ENCODE assay signal across 16 cellular contexts in genomic region chr17:62119373-62119772, GRCh38. TPM values are rescaled to one million over a fixed set of nuclear protein-coding genes. Genes with fewer than 3 reads are reported as not detected.
DNase-seq lines count a peak whose midpoint lies in the region; ATAC-seq, FAIRE-seq and TF ChIP-seq lines count a peak whose summit lies in the region.
"Had no signal": no experiment of that assay in that cellular context is flagged by ENCODE, and none has a peak within 500 bp of the region (broad histone marks: within the 10 kb centered on the region; RNA-seq: fewer than 3 reads in every experiment).

No MANE protein-coding gene starts in this region.

- SMC1A ChIA-PET in GM12878 (lab: Charles Lee; ENCODE audit: uncharacterized antibody, unreplicated experiment) = interaction anchor here (0.9 to 1.5 kb wide), 5 partner anchors 10 to 1399 kb away, joined by 3 to 4 read pairs (median 3); no protein-coding TSS in a partner anchor

- RAD21 ChIA-PET in GM12878 (lab: Charles Lee; ENCODE audit: unreplicated experiment) = interaction anchor here (1.0 to 1.4 kb wide), 2 partner anchors 10 to 283 kb away, joined by 3 to 8 read pairs; no protein-coding TSS in a partner anchor

- FAIRE-seq in GM12878 (lab: Jason Lieb, UNC) = peak; percentile 89
- FAIRE-seq: frontal cortex, HTR-8/SVneo, pancreas had no signal

- TF ChIP-seq POLR2A in GM12878 (IDR thresholded peaks at IDR 0.05; ENCODE audit: low read depth, low read length) (no peak), esophagus muscularis mucosa (IDR thresholded peaks at IDR 0.05; ENCODE audit: low read depth) (no peak)

- peak; percentile 82 to 98 for ATAC-seq in activated CD4-positive, CD25-positive, alpha-beta regulatory T cell treated with anti-CD3 and anti-CD28 coated beads, Interleukin-2, amount 50 U/mL, for 24 hours
- ATAC-seq in GM21390 (IDR thresholded peaks at IDR 0.05; ENCODE audit: unreplicated experiment) (peak; percentile 91), HG03095 (IDR thresholded peaks at IDR 0.05; ENCODE audit: unreplicated experiment) (peak; percentile 85), GM12878 (peak; percentile 95)
- ATAC-seq: pancreas, WTC11 had no signal

- no peak for DNase-seq in activated CD4-positive, CD25-positive, alpha-beta regulatory T cell (lab: John Stamatoyannopoulos, UW)
- DNase-seq in GM12878 (ENCODE audit: low read depth, low spot score) = no peak
- no peak for DNase-seq in esophagus muscularis mucosa (ENCODE audit: extremely low spot score)
- DNase-seq in activated CD4-positive, alpha-beta T cell treated with anti-CD3 and anti-CD28 coated beads, Interleukin-2, amount 50 U/mL, for 48 hours = no peak
- DNase-seq in NCI-H2081 treated with DMSO at 0.1 percent for 48 hours (lab: John Stamatoyannopoulos, UW) = no peak
- DNase-seq: 8988T; effector CD8-positive, alpha-beta T cell; pancreas; stimulated activated CD4-positive, alpha-beta T cell treated with anti-CD3 and anti-CD28 coated beads, Interleukin-12 subunit alpha, Interleukin-12 subunit beta, amount 100 ng/mL, for 4 hours had no signal

- no peaks in the 10 kb centered on the region for H3K79me2 ChIP-seq in GM12878 (ENCODE audit: control insufficient read depth, insufficient read depth, low read length)

- TF ChIP-seq CTCF in GM12878 (IDR thresholded peaks at IDR 0.05 in 2 of 3, conservative IDR thresholded peaks at IDR 0.05 in 1 of 3; ENCODE audit: control insufficient read depth in 2 of 3, extremely low read depth in 1 of 3, insufficient read depth in 1 of 3, low read depth in 3 of 3, low read length in 3 of 3) (no peak), esophagus muscularis mucosa (IDR thresholded peaks at IDR 0.05) (no peak)

- no peak overlapping the region for H3K9ac ChIP-seq in GM12878 (ENCODE audit: control insufficient read depth, insufficient read depth, low read length)

- H3K9me3 ChIP-seq in GM12878 (replicated peaks; ENCODE audit: control insufficient read depth, insufficient read depth, low read length) (no peaks in the 10 kb centered on the region; the same call in 2 of the 3 replicates), esophagus muscularis mucosa (no peaks in the 10 kb centered on the region)
- H3K9me3 ChIP-seq: pancreas, tibial nerve had no signal

- CTCF ChIA-PET in GM12878 (lab: Yijun Ruan, JAX) = interaction anchor here (2.5 kb wide), 1 partner anchor 10 kb away, joined by 6 read pairs; no protein-coding TSS in a partner anchor

- WGBS in GM12878 (ENCODE audit: insufficient coverage, insufficient replicate concordance, low lambda C conversion rate, missing lambda C conversion rate) = 0% methylated on average over 2 of the region's 2 CpGs
- 87% methylated on average over 2 of the region's 2 CpGs for WGBS in esophagus muscularis mucosa

- H3K4me1 ChIP-seq in GM12878 (ENCODE audit: control insufficient read depth, insufficient read depth, low read length) (peaks cover 6% of the 10 kb centered on the region; the same call in 1 of the 2 replicates), esophagus muscularis mucosa (no peaks in the 10 kb centered on the region)
- H3K4me1 ChIP-seq: pancreas, tibial nerve had no signal

- H3K4me2 ChIP-seq in GM12878 (ENCODE audit: control insufficient read depth, insufficient read depth) = no peak overlapping the region

- H3K27ac ChIP-seq in GM12878 (ENCODE audit: control insufficient read depth, insufficient read depth) (no peak overlapping the region), esophagus muscularis mucosa (replicated peaks in 1 of 4) (no peak overlapping the region)
- H3K27ac ChIP-seq: pancreas, tibial nerve had no signal

- in situ Hi-C loops in GM12878 (cut with MboI) = no loop called here

- intact Hi-C loops in GM12878 (cut with micrococcal nuclease; ENCODE audit: unreplicated experiment) = no loop called here
- intact Hi-C loops in esophagus muscularis mucosa (cut with DNase I) = no loop called here

- H4K20me1 ChIP-seq in GM12878 (ENCODE audit: control insufficient read depth, insufficient read depth) = no peaks in the 10 kb centered on the region

- POLR2A ChIA-PET in GM12878 (lab: Charles Lee) = interaction anchor here (1.0 kb wide), 1 partner anchor 19 kb away, joined by 3 read pairs; no protein-coding TSS in a partner anchor

- peak overlapping the region; percentile 77 for H2AFZ ChIP-seq in GM12878 (ENCODE audit: control insufficient read depth, low read depth, low read length)

- H3K27me3 ChIP-seq in GM12878 (replicated peaks in 1 of 2; ENCODE audit: control insufficient read depth in 2 of 2, insufficient read depth in 2 of 2, low read length in 1 of 2) = no peaks in the 10 kb centered on the region
- H3K27me3 ChIP-seq in esophagus muscularis mucosa = no peaks in the 10 kb centered on the region
- H3K27me3 ChIP-seq: pancreas, tibial nerve had no signal

- no TSS peak for BruUV-seq in GM12878 (replicated peaks; lab: Mats Ljungman, UMichigan)

- H3K4me3 ChIP-seq in GM12878 (no peak overlapping the region), esophagus muscularis mucosa (no peak overlapping the region)
- H3K4me3 ChIP-seq: pancreas, tibial nerve had no signal

- no peak for TF ChIP-seq RAD21 in GM12878 (IDR thresholded peaks at IDR 0.05; ENCODE audit: insufficient read depth, low read depth, low read length)

- TF ChIP-seq EP300 in GM12878 (IDR thresholded peaks at IDR 0.05; ENCODE audit: borderline replicate concordance in 1 of 2, control insufficient read depth in 1 of 2, low read depth in 2 of 2, low read length in 2 of 2) (0 out of 4 replicates have a peak, but pooled peaks of 1 of the 2 experiments have one; percentile 9), esophagus muscularis mucosa (IDR thresholded peaks at IDR 0.05) (no peak)

- H3K36me3 ChIP-seq in GM12878 (ENCODE audit: control insufficient read depth in 2 of 2, insufficient read depth in 2 of 2, low read length in 1 of 2) = no peaks in the 10 kb centered on the region
- H3K36me3 ChIP-seq in esophagus muscularis mucosa = no peaks in the 10 kb centered on the region
- H3K36me3 ChIP-seq: pancreas, tibial nerve had no signal

TF ChIP-seq in GM12878, 131 proteins besides CTCF, POLR2A, EP300 and RAD21 (continues in another document):
- TF ChIP-seq MTA3 (IDR thresholded peaks at IDR 0.05; ENCODE audit: borderline replicate concordance, low read length) (no peak), CUX1 (IDR thresholded peaks at IDR 0.05; ENCODE audit: insufficient replicate concordance, low read depth, low read length) (no peak), NR2F1 (conservative IDR thresholded peaks at IDR 0.05) (no peak), ETV6 (conservative IDR thresholded peaks at IDR 0.05 in 1 of 2, IDR thresholded peaks at IDR 0.05 in 1 of 2; ENCODE audit: borderline replicate concordance in 1 of 2, low read depth in 1 of 2) (peak in 1 of 2 experiments; percentile 71; a peak in 1 of 4 replicates), FOXM1 (IDR thresholded peaks at IDR 0.05; ENCODE audit: low read depth, low read length) (peak; percentile 56; the same call in 1 of the 2 replicates)

RNA-seq across cellular contexts. Expression of gene MED13, which starts 54.3 kb away (rescaled TPM):
- total RNA-seq in GM12878 (2013; cell fraction: nucleolus; rRNA removed) = 241 and 272 TPM in 2 replicates
- total RNA-seq in GM12878 (2014; rRNA removed) = 29.3 and 38.7 TPM in 2 replicates
- total RNA-seq in GM12878 (2014; rRNA removed; fragmentation: Illumina TruSeq; extraction: Trizol) = 47.9 and 49.7 TPM in 2 replicates
- total RNA-seq in GM12878 (2021) = 47.5 and 49.5 TPM in 2 replicates
- 12.7 TPM for polyA plus RNA-seq in GM12878 (2011; ENCODE audit: low read depth)
- 41.3 and 43.3 TPM in 2 replicates for polyA plus RNA-seq in GM12878 (2011; rRNA removed)
- polyA plus RNA-seq in GM12878 (2011; cell fraction: cytosol; rRNA removed) = 17.4 and 22.9 TPM in 2 replicates
- polyA plus RNA-seq in GM12878 (2011; cell fraction: nucleus; rRNA removed) = 28.9 and 29.1 TPM in 2 replicates
- polyA plus RNA-seq in GM12878 (2012) = 12.0 and 16.6 TPM in 2 replicates
- 33.4 and 33.5 TPM in 2 replicates for polyA plus RNA-seq in GM12878 (2014; fragmentation: Illumina TruSeq; extraction: Trizol)
- 1 to 10 TPM; 5.4 to 6.7 TPM for polyA plus RNA-seq in GM12878 (2014; fragmentation: Nextera tagmentation; extraction: Ambion mirVana)
- polyA plus RNA-seq in GM12878 (2014; rRNA removed) = 13.3 and 13.7 TPM in 2 replicates
- 1 to 10 TPM; 4.6 to 4.7 TPM for polyA plus RNA-seq in GM12878 (2016; fragmentation: Nextera tagmentation; extraction: Ambion mirVana)
- 159 and 219 TPM in 2 replicates for polyA minus RNA-seq in GM12878 (2011; rRNA and poly(A)+ RNA removed)
- polyA minus RNA-seq in GM12878 (2011; cell fraction: cytosol; rRNA and poly(A)+ RNA removed) = 36.9 and 43.6 TPM in 2 replicates
- polyA minus RNA-seq in GM12878 (2011; cell fraction: nucleus; rRNA and poly(A)+ RNA removed) = 68.2 and 98.2 TPM in 2 replicates
- total RNA-seq in esophagus muscularis mucosa = 10 to 100 TPM; 41.9 to 51.7 (median 49.1) TPM
